In the genomic region with DNA sequence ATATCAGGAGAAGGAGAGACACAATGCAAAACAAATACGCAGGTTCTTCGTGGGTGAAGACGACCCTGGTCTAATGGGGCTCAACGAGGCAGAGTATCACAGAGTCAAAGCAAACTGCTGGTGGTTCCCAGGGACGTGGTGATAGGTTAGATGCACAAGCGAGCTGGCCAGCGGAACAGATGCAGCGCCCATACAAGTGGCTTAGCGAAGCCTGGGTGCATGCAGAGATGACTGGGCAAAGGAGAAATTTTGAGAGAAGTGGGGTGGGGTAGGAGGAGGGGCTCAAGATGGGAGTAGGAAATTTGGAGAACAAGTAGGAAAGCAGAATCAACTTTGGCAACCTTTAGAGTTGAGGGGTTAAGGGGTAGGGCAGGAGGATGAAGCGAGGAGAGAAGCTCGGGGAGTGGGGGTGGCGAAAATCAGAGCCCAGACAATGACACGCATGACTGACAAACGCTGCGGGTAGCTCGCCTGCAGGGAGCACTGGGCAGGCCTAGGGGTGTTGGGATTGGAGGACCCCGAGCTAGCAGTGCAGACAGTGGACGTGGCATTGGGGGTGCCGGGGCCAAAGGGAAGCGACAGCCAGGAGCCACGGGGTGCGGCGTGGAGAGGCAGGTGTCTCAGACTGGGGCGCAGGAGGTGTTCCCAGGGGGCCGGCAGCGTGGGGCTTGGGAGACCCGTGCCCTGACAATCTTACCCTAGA, we compare ENCODE assay signal across 8 cellular contexts. TPM values are rescaled to one million over a fixed set of nuclear protein-coding genes. Genes with fewer than 3 reads are reported as not detected.
A peak's percentile ranks its signal among the peaks of the same experiment; 100 is the strongest.
DNase-seq lines count a peak whose midpoint lies in the region; ATAC-seq, FAIRE-seq and TF ChIP-seq lines count a peak whose summit lies in the region.

No MANE protein-coding gene starts in this region.

- peak overlapping the region; percentile 72 for H3K4me2 ChIP-seq in DOHH2 (ENCODE audit: low read length)

- H3K9me3 ChIP-seq in DOHH2 (ENCODE audit: control insufficient read depth, insufficient read depth, low read length) (no peaks in the 10 kb centered on the region), kidney (ENCODE audit: control insufficient read depth in 1 of 2, low read length in 2 of 2) (no peaks in the 10 kb centered on the region)

- peak overlapping the region; percentile 92 for H3K4me3 Mint-ChIP-seq in MCF 10A (ENCODE audit: unreplicated experiment)

- H3K36me3 ChIP-seq in DOHH2 (ENCODE audit: control insufficient read depth, low read length) = peaks cover 21% of the 10 kb centered on the region
- H3K36me3 ChIP-seq in kidney (ENCODE audit: control insufficient read depth in 1 of 2, insufficient read depth in 2 of 2, low read length in 2 of 2) = peaks cover 6 to 12% of the 10 kb centered on the region in 2 donors

- intact Hi-C loops in MCF 10A (cut with micrococcal nuclease) (no loop called here), kidney (cut with DNase I) (no loop called here)

- H3K27me3 Mint-ChIP-seq in MCF 10A (ENCODE audit: insufficient read depth, unreplicated experiment) = no peaks in the 10 kb centered on the region

- H4K20me1 ChIP-seq in DOHH2 (ENCODE audit: control insufficient read depth, insufficient read depth, low read depth, low read length) = no peaks in the 10 kb centered on the region

- ATAC-seq in GM21367 (IDR thresholded peaks at IDR 0.05; ENCODE audit: unreplicated experiment) = peak; percentile 59

- peaks cover 52% of the 10 kb centered on the region for H3K79me2 ChIP-seq in DOHH2 (ENCODE audit: control insufficient read depth, low read length)

- H3K4me1 ChIP-seq in DOHH2 (ENCODE audit: control insufficient read depth, low read length) (peaks cover 22% of the 10 kb centered on the region), kidney (ENCODE audit: control insufficient read depth in 1 of 2, insufficient read depth in 1 of 2, low read depth in 1 of 2, low read length in 2 of 2) (peaks cover 0 to 7% of the 10 kb centered on the region in 2 donors)

- peak overlapping the region; percentile 94 for H3K9ac ChIP-seq in kidney (ENCODE audit: low read length in 2 of 2)

- DNase-seq in HK-2 (ENCODE audit: unreplicated experiment) = peak; percentile 48
- peak in 3 of 5 donors; percentile 12 to 62 (median 14) for DNase-seq in T-helper 1 cell
- DNase-seq in MCF 10A (ENCODE audit: unreplicated experiment) = peak; percentile 54
- DNase-seq in kidney = no peak
- peak; percentile 16 to 37 for DNase-seq in stimulated activated CD4-positive, alpha-beta T cell treated with anti-CD3 and anti-CD28 coated beads, Interleukin-2, amount 100 ng/mL, for 48 hours
- DNase-seq in hippocampal formation (lab: John Stamatoyannopoulos, UW) = no peak

- H3K4me1 Mint-ChIP-seq in MCF 10A (ENCODE audit: insufficient read depth, unreplicated experiment) = peaks cover 7% of the 10 kb centered on the region

- H3F3A ChIP-seq in DOHH2 (ENCODE audit: control insufficient read depth, insufficient read depth) = no peaks in the 10 kb centered on the region

- POLR2A ChIA-PET in MCF 10A (lab: Yijun Ruan, JAX) = interaction anchor here (0.7 to 1.9 kb wide), 7 partner anchors 10 to 465 kb away, joined by 3 to 9 read pairs (median 4); no protein-coding TSS in a partner anchor

- no peak for FAIRE-seq in kidney (lab: Jason Lieb, UNC)

- no peak for TF ChIP-seq CTCF in DOHH2 (IDR thresholded peaks at IDR 0.05; ENCODE audit: low read depth, low read length, poor library complexity, severe bottlenecking)
- TF ChIP-seq CTCF in MCF 10A (IDR thresholded peaks at IDR 0.05; ENCODE audit: unreplicated experiment) = no peak
- no peak for TF ChIP-seq CTCF in kidney (IDR thresholded peaks at IDR 0.05; ENCODE audit: borderline replicate concordance, extremely low read depth, insufficient read depth)

- H3K9me3 Mint-ChIP-seq in MCF 10A (ENCODE audit: unreplicated experiment) = no peaks in the 10 kb centered on the region

- peak overlapping the region; percentile 59 for H3K27ac ChIP-seq in DOHH2 (ENCODE audit: low read depth, low read length)
- H3K27ac ChIP-seq in kidney (ENCODE audit: low read depth in 2 of 2, low read length in 2 of 2) = peak overlapping the region; percentile 68 to 84

- no TSS peak for BruUV-seq in MCF 10A (replicated peaks; lab: Mats Ljungman, UMichigan)

- no peaks in the 10 kb centered on the region for H3K9me2 ChIP-seq in DOHH2 (replicated peaks; ENCODE audit: control insufficient read depth, low read length)

- H3K27ac Mint-ChIP-seq in MCF 10A (ENCODE audit: low read depth, unreplicated experiment) = peak overlapping the region; percentile 94

- peaks cover 21% of the 10 kb centered on the region for H3K36me3 Mint-ChIP-seq in MCF 10A (ENCODE audit: insufficient read depth, unreplicated experiment)

- H3K4me3 ChIP-seq in DOHH2 (ENCODE audit: low read length) (peak overlapping the region; percentile 94), kidney (ENCODE audit: low read length in 2 of 2) (peak overlapping the region; percentile 95 to 98)

- CTCF ChIA-PET in MCF 10A (lab: Yijun Ruan, JAX) = interaction anchor here (0.6 to 1.4 kb wide), 10 partner anchors 15 to 1232 kb away, joined by 3 to 7 read pairs (median 3); no protein-coding TSS in a partner anchor

- no peaks in the 10 kb centered on the region for H3K27me3 ChIP-seq in DOHH2 (ENCODE audit: control insufficient read depth, low read length)

RNA-seq across cellular contexts. Expression of a gene that starts 0.5 kb away (rescaled TPM):
- total RNA-seq in MCF 10A (2022) (59.4 and 69.0 TPM in 2 replicates), kidney (41.2 TPM)
- 31.3 TPM for polyA plus RNA-seq in kidney (ENCODE audit: insufficient read depth, low read depth, low replicate concordance)

Comparison
In these comparisons a context has a peak if more than half of its experiments do, and no peak if none do; other contexts are left out.
1. DNase-seq: peak in HK-2 (single experiment), T-helper 1 cell (3 of 5), MCF 10A (single experiment) and stimulated activated CD4-positive, alpha-beta T cell treated with anti-CD3 and anti-CD28 coated beads, Interleukin-2, amount 100 ng/mL, for 48 hours (2 of 2); none in kidney (single experiment) and hippocampal formation (0 of 2).